8 cellular contexts compared by ENCODE assay signal in the genomic region with DNA sequence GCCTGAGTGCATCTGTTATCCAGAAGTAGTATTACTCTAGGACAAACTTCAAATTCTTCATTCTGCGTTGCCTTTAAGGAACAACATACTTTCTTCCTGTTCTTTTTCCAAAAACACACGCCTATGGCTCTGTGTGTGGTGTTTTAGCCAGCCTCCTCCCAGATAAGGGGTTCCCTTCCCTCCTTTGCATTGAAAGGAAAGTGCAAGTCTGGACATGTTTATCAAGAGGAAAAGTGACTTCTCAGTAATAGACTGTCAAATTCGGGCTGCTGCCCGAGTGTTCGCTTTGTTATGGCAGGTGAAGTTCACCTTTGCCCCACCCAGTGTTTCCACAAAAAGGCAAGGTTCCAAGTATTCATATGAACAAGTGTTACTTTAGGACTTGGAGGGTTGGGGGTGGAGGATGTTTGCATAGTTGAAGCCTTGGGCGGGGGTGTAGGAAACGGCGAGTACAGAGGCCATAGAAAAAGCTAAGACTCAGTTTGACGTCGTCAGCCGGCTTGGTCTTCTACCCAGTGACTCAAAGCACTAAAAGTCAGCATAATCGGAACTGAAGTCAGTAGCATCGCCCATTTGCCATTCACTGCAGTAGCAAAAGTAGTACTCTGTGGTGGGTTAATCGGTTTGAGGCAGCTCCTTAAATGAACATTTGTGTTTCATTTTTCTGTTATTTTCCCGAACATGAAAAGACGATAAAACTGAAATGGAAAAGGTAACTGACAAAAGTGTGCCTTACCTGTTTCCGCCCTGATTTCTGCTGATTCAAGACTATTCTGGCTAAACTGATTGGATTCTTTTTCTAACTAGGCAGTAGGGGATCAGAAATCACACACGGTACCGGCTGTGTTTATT. TPM values are rescaled to one million over a fixed set of nuclear protein-coding genes. Genes with fewer than 3 reads are reported as not detected.
A peak's percentile ranks its signal among the peaks of the same experiment; 100 is the strongest.
DNase-seq lines count a peak whose midpoint lies in the region; ATAC-seq and TF ChIP-seq lines count a peak whose summit lies in the region.

No MANE protein-coding gene starts in this region.

- WGBS in esophagus, 2 donors = 16% methylated on average over 19 of the region's 19 CpGs
- WGBS in psoas muscle, 3 donors = 57 to 62% (median 62%) methylated on average over 19 of the region's 19 CpGs

- no peak for DNase-seq in Karpas-422
- peak; percentile 83 for DNase-seq in activated CD8-positive, alpha-beta T cell treated with anti-CD3 and anti-CD28 coated beads, Interleukin-2, amount 10 ng/mL, durations not matched to agents 7 days and 5 days
- no peak for DNase-seq in psoas muscle
- no peak for DNase-seq in DMS 273 (lab: John Stamatoyannopoulos, UW; ENCODE audit: unreplicated experiment)
- DNase-seq in DMS 273 treated with DMSO at 0.1 percent for 48 hours (lab: John Stamatoyannopoulos, UW) = no peak

- peaks cover 91% of the 10 kb centered on the region for H3K4me1 Mint-ChIP-seq in activated CD8-positive, alpha-beta T cell treated with anti-CD3 and anti-CD28 coated beads, Interleukin-2, amount 10 ng/mL, durations not matched to agents 7 days and 5 days (ENCODE audit: low read depth)

- H3K27ac Mint-ChIP-seq in activated CD8-positive, alpha-beta T cell treated with anti-CD3 and anti-CD28 coated beads, Interleukin-2, amount 10 ng/mL, durations not matched to agents 7 days and 5 days = peak overlapping the region; percentile 92

- H3K27ac ChIP-seq in Karpas-422 (ENCODE audit: low read length) (no peak overlapping the region), esophagus (ENCODE audit: low read depth in 2 of 2, low read length in 1 of 2) (peak overlapping the region; percentile 87 to 91), psoas muscle (peak overlapping the region; percentile 64)

- H3K36me3 Mint-ChIP-seq in activated CD8-positive, alpha-beta T cell treated with anti-CD3 and anti-CD28 coated beads, Interleukin-2, amount 10 ng/mL, durations not matched to agents 7 days and 5 days (ENCODE audit: low read depth) = peaks cover 71% of the 10 kb centered on the region

- H3K36me3 ChIP-seq in Karpas-422 (ENCODE audit: insufficient read depth, low read length) = no peaks in the 10 kb centered on the region
- H3K36me3 ChIP-seq in esophagus (ENCODE audit: control insufficient read depth in 2 of 2, insufficient read depth in 2 of 2, low read length in 1 of 2) = peaks cover 0 to 4% of the 10 kb centered on the region in 2 donors
- no peaks in the 10 kb centered on the region for H3K36me3 ChIP-seq in psoas muscle (ENCODE audit: insufficient read depth in 1 of 2, low read depth in 1 of 2)

- intact Hi-C loops in psoas muscle (cut with DNase I) = no loop called here

- H3K4me3 ChIP-seq in Karpas-422 (ENCODE audit: low read length) (peak overlapping the region; percentile 67), esophagus (ENCODE audit: low read depth in 1 of 2, low read length in 2 of 2) (peak overlapping the region; percentile 45 to 57), psoas muscle (peak overlapping the region; percentile 60)

- no peaks in the 10 kb centered on the region for H3K27me3 ChIP-seq in Karpas-422 (ENCODE audit: low read length)
- no peaks in the 10 kb centered on the region for H3K27me3 ChIP-seq in esophagus (ENCODE audit: control insufficient read depth in 1 of 2, insufficient read depth in 2 of 2, low read length in 2 of 2)
- H3K27me3 ChIP-seq in psoas muscle (ENCODE audit: insufficient read depth in 3 of 3, low read length in 2 of 3) = peaks cover 2 to 19% (median 3%) of the 10 kb centered on the region in 3 donors

- CTCF ChIA-PET in activated CD8-positive, alpha-beta T cell treated with anti-CD3 and anti-CD28 coated beads, Interleukin-2, amount 10 ng/mL, durations not matched to agents 7 days and 5 days (lab: Charles Lee) = interaction anchor here (0.6 to 4.7 kb wide), 9 partner anchors 8 to 1749 kb away, joined by 3 to 31 read pairs (median 6); a partner anchor contains a TSS

- H3K4me2 ChIP-seq in Karpas-422 (ENCODE audit: low read depth, low read length, poor library complexity, severe bottlenecking) = peak overlapping the region; percentile 81

- H3K4me1 ChIP-seq in Karpas-422 (ENCODE audit: low read length) (peaks cover 28% of the 10 kb centered on the region), esophagus (ENCODE audit: control insufficient read depth in 2 of 2, insufficient read depth in 2 of 2, low read length in 1 of 2) (peaks cover 2% of the 10 kb centered on the region in 2 donors), psoas muscle (peaks cover 6% of the 10 kb centered on the region)

- H3K4me3 Mint-ChIP-seq in activated CD8-positive, alpha-beta T cell treated with anti-CD3 and anti-CD28 coated beads, Interleukin-2, amount 10 ng/mL, durations not matched to agents 7 days and 5 days = peak overlapping the region; percentile 87

- H2AFZ ChIP-seq in Karpas-422 (ENCODE audit: low read length) = peak overlapping the region; percentile 92

- ATAC-seq in GM19395 (IDR thresholded peaks at IDR 0.05; ENCODE audit: unreplicated experiment) (peak; percentile 46), psoas muscle (peak in 1 of 4 donors; percentile 33), HG03196 (IDR thresholded peaks at IDR 0.05; ENCODE audit: unreplicated experiment) (no peak)
- ATAC-seq in activated CD8-positive, alpha-beta T cell treated with anti-CD3 and anti-CD28 coated beads, Interleukin-2, amount 10 ng/mL, durations not matched to agents 7 days and 5 days = peak; percentile 70

- peaks cover under 1% of the 10 kb centered on the region for H3K27me3 Mint-ChIP-seq in activated CD8-positive, alpha-beta T cell treated with anti-CD3 and anti-CD28 coated beads, Interleukin-2, amount 10 ng/mL, durations not matched to agents 7 days and 5 days (ENCODE audit: low read depth)

- H3K79me2 ChIP-seq in Karpas-422 (ENCODE audit: low read length) = no peaks in the 10 kb centered on the region

- H3K9me2 ChIP-seq in Karpas-422 (replicated peaks; ENCODE audit: insufficient read depth, low read length) = no peaks in the 10 kb centered on the region

- POLR2A ChIA-PET in activated CD8-positive, alpha-beta T cell treated with anti-CD3 and anti-CD28 coated beads, Interleukin-2, amount 10 ng/mL, durations not matched to agents 7 days and 5 days (lab: Charles Lee) = interaction anchor here (0.5 to 4.0 kb wide), 27 partner anchors 9 to 1723 kb away, joined by 3 to 27 read pairs (median 4); a partner anchor contains a TSS

- no peaks in the 10 kb centered on the region for H3K9me3 Mint-ChIP-seq in activated CD8-positive, alpha-beta T cell treated with anti-CD3 and anti-CD28 coated beads, Interleukin-2, amount 10 ng/mL, durations not matched to agents 7 days and 5 days (ENCODE audit: insufficient read depth)

- TF ChIP-seq CTCF in psoas muscle (IDR thresholded peaks at IDR 0.05) = no peak

- peak overlapping the region; percentile 57 for H3K9ac ChIP-seq in Karpas-422 (ENCODE audit: low read length)

- H3K9me3 ChIP-seq in Karpas-422 (ENCODE audit: low read length) = no peaks in the 10 kb centered on the region
- H3K9me3 ChIP-seq in esophagus (ENCODE audit: control insufficient read depth in 2 of 2, insufficient read depth in 1 of 2, low read depth in 1 of 2, low read length in 1 of 2) = no peaks in the 10 kb centered on the region
- no peaks in the 10 kb centered on the region for H3K9me3 ChIP-seq in psoas muscle

- no peaks in the 10 kb centered on the region for H4K20me1 ChIP-seq in Karpas-422 (ENCODE audit: insufficient read depth, low read depth, low read length)

RNA-seq across cellular contexts. Expression of a gene that starts 12.5 kb away (rescaled TPM):
- total RNA-seq in Karpas-422 (2014; rRNA removed; shearing (Covaris generic); ENCODE audit: low replicate concordance) = 0.11 and 0.54 TPM in 2 replicates
- 10 to 100 TPM; 14.4 to 14.7 TPM for total RNA-seq in activated CD8-positive, alpha-beta T cell treated with anti-CD3 and anti-CD28 coated beads, Interleukin-2, amount 10 ng/mL, durations not matched to agents 7 days and 5 days
- 10 to 100 TPM; 29.7 to 37.6 TPM for polyA plus RNA-seq in esophagus
- total RNA-seq in psoas muscle = 1 to 10 TPM; 1.3 to 2.0 (median 1.7) TPM
- polyA plus RNA-seq in psoas muscle = under 1 TPM; 0.33 to 0.72 (median 0.36) TPM
